In the genomic region with DNA sequence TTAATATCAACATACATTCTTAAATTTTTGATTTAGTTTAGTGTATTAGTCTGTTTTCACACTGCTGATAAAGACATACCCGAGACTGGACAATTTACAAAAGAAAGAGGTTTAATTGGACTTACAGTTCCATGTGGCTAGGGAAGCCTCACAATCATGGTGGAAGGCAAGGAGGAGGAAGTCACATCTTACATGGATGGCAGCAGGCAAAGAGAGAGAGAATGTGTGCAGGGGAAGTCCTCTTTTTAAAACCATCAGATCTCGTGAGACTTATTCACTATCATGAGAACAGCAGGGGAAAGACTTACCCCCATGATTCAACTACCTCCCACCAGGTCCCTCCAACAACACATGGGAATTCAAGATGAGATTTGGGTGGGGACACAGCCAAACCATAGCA, we compare ENCODE assay signal across 8 cellular contexts. TPM values are rescaled to one million over a fixed set of nuclear protein-coding genes. Genes with fewer than 3 reads are reported as not detected.
DNase-seq lines count a peak whose midpoint lies in the region; ATAC-seq and TF ChIP-seq lines count a peak whose summit lies in the region.
"Not testable (repeated sequence)": the region's sequence is repeated elsewhere in the genome, so short reads cannot be mapped to it uniquely, and the experiment has no call there.
"Had no signal": no experiment of that assay in that cellular context is flagged by ENCODE, and none has a peak within 500 bp of the region (broad histone marks: within the 10 kb centered on the region; RNA-seq: fewer than 3 reads in every experiment).

No MANE protein-coding gene starts in this region.

- peaks cover 21% of the 10 kb centered on the region for H3K4me1 Mint-ChIP-seq in MCF 10A (ENCODE audit: insufficient read depth, unreplicated experiment)

- POLR2A ChIA-PET in MCF 10A (lab: Yijun Ruan, JAX): interaction anchor here (1.3 to 2.0 kb wide), 2 partner anchors 8 to 16 kb away, joined by 3 to 7 read pairs; no protein-coding TSS in a partner anchor

- not testable (repeated sequence) for H4K20me1 ChIP-seq in KMS-11 (ENCODE audit: insufficient read depth)

- not testable (repeated sequence) for H3K27me3 Mint-ChIP-seq in MCF 10A (ENCODE audit: insufficient read depth, unreplicated experiment)

- H3K9ac ChIP-seq in KMS-11: not testable (repeated sequence)

- H3K79me2 ChIP-seq in KMS-11 (ENCODE audit: insufficient read depth, low read depth): peaks cover 72% of the 10 kb centered on the region

- H3K9me3 Mint-ChIP-seq in MCF 10A (ENCODE audit: unreplicated experiment): not testable (repeated sequence)

- not testable (repeated sequence) for DNase-seq in MCF 10A (ENCODE audit: unreplicated experiment); foreskin keratinocyte; right atrium auricular region (ENCODE audit: low spot score)

- H3K4me1 ChIP-seq in KMS-11 (ENCODE audit: low read depth, poor library complexity, severe bottlenecking): peaks cover 96% of the 10 kb centered on the region
- H3K4me1 ChIP-seq in foreskin keratinocyte, right atrium auricular region: not testable (repeated sequence)

- not testable (repeated sequence) for H3K4me3 Mint-ChIP-seq in MCF 10A (ENCODE audit: unreplicated experiment)

- not testable (repeated sequence) for H3K27me3 ChIP-seq in KMS-11 (ENCODE audit: insufficient read depth, low read depth); foreskin keratinocyte; right atrium auricular region

- intact Hi-C loops in MCF 10A (cut with micrococcal nuclease): not testable (repeated sequence)

- H3K27ac ChIP-seq in KMS-11: peak overlapping the region; percentile 94
- peak overlapping the region; percentile 75 for H3K27ac ChIP-seq in foreskin keratinocyte
- H3K27ac ChIP-seq in right atrium auricular region: peak overlapping the region; percentile 83 to 93

- not testable (repeated sequence) for ATAC-seq in foreskin keratinocyte

- H3K9me3 ChIP-seq in right atrium auricular region: not testable (repeated sequence)

- not testable (repeated sequence) for BruUV-seq in MCF 10A (replicated peaks; lab: Mats Ljungman, UMichigan)

- peak overlapping the region; percentile 92 for H3K27ac Mint-ChIP-seq in MCF 10A (ENCODE audit: low read depth, unreplicated experiment)

- H2AFZ ChIP-seq in KMS-11 (ENCODE audit: low read depth): not testable (repeated sequence)

- CTCF ChIA-PET in MCF 10A (lab: Yijun Ruan, JAX): interaction anchor here (0.6 kb wide), 1 partner anchor 640 kb away, joined by 3 read pairs; no protein-coding TSS in a partner anchor

- H3K36me3 Mint-ChIP-seq in MCF 10A (ENCODE audit: insufficient read depth, unreplicated experiment): peaks cover 27% of the 10 kb centered on the region

- H3K4me2 ChIP-seq in KMS-11: peak overlapping the region; percentile 74

- not testable (repeated sequence) for H3K4me3 ChIP-seq in KMS-11 (IDR thresholded peaks at IDR 0.05; ENCODE audit: insufficient read depth, low read depth, low read length); right atrium auricular region

- TF ChIP-seq CTCF in KMS-11 (conservative IDR thresholded peaks at IDR 0.05; ENCODE audit: low read depth, low read length); MCF 10A (IDR thresholded peaks at IDR 0.05; ENCODE audit: unreplicated experiment); foreskin keratinocyte (conservative IDR thresholded peaks at IDR 0.05); right atrium auricular region (IDR thresholded peaks at IDR 0.05): not testable (repeated sequence)

- H3K36me3 ChIP-seq in KMS-11 (ENCODE audit: insufficient read depth): not testable (repeated sequence)
- peaks cover 17% of the 10 kb centered on the region for H3K36me3 ChIP-seq in right atrium auricular region

RNA-seq across cellular contexts. Expression of a gene that starts 56.5 kb away (rescaled TPM):
- total RNA-seq in MCF 10A (2022): 24.3 and 41.3 TPM in 2 replicates
- 13.9 and 15.4 TPM in 2 replicates for total RNA-seq in foreskin keratinocyte
- 9.3 and 11.4 TPM in 2 replicates for polyA plus RNA-seq in foreskin keratinocyte
- total RNA-seq in right atrium auricular region: 10 to 100 TPM; 42.3 to 54.2 TPM
- total RNA-seq: A673; CD4-positive, alpha-beta memory T cell had no signal
- polyA plus RNA-seq: CD14-positive monocyte; CD4-positive, alpha-beta memory T cell; CD8-positive, alpha-beta memory T cell had no signal
